Comparison of ENCODE assay signal across 15 cellular contexts in the genomic region with DNA sequence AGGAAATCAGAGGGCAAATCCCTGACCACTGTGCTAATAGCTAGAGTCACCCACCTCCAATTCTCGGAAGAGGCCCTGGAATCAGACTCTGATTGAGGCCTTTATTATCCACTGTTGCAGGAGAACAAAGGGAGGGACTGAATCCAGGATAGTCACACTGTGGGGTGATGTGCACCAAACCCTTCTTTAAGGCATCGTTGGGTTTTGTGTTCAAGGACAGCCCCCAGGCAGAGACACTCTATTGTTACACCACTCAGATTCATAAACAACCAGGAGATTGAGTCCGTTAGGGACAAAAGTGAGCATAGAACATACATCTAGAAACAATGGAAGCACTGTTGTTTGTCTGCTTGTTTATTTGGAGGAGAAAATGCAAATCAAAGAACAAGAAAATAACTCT.
"Had no signal": no experiment of that assay in that cellular context is flagged by ENCODE, and none has a peak within 500 bp of the region (broad histone marks: within the 10 kb centered on the region; RNA-seq: fewer than 3 reads in every experiment).

No MANE protein-coding gene starts in this region.

- H3K27me3 Mint-ChIP-seq: activated T-cell treated with anti-CD3 and anti-CD28 coated beads, Interleukin-2, amount 50 U/mL, for 24 hours had no signal

- H3K4me1 Mint-ChIP-seq: activated CD4-positive, alpha-beta T cell treated with anti-CD3 and anti-CD28 coated beads, Interleukin-2, amount 10 ng/mL, durations not matched to agents 24 days and 14 days; immature natural killer cell; natural killer cell had no signal

- H3K4me3 ChIP-seq: right atrium auricular region, testis had no signal

- H3K9me3 ChIP-seq: neutrophil, right atrium auricular region, testis had no signal

- H3K4me1 ChIP-seq: right atrium auricular region, testis had no signal

- H3K4me3 Mint-ChIP-seq: activated CD4-positive, alpha-beta T cell treated with anti-CD3 and anti-CD28 coated beads, Interleukin-2, amount 10 ng/mL, durations not matched to agents 24 days and 14 days; activated CD8-positive, alpha-beta T cell treated with anti-CD3 and anti-CD28 coated beads, Interleukin-2, amount 10 ng/mL, durations not matched to agents 7 days and 5 days; activated naive CD4-positive, alpha-beta T cell treated with anti-CD3 and anti-CD28 coated beads for 36 hours; activated T-cell treated with anti-CD3 and anti-CD28 coated beads, Interleukin-2, amount 50 U/mL, for 24 hours; immature natural killer cell; natural killer cell; stimulated activated naive CD8-positive, alpha-beta T cell treated with anti-CD3 and anti-CD28 coated beads, Interleukin-15, Interleukin-2, amounts not matched to agents 100 ng/mL and 50 ng/mL, for 24 hours; type B pancreatic cell had no signal

- H3K36me3 ChIP-seq: neutrophil, right atrium auricular region had no signal

- H3K36me3 Mint-ChIP-seq: natural killer cell, type B pancreatic cell had no signal

- DNase-seq: activated CD4-positive, alpha-beta T cell treated with anti-CD3 and anti-CD28 coated beads, Interleukin-2, amount 10 ng/mL, durations not matched to agents 24 days and 14 days; activated CD8-positive, alpha-beta T cell treated with anti-CD3 and anti-CD28 coated beads, Interleukin-2, amount 10 ng/mL, durations not matched to agents 7 days and 5 days; activated naive CD4-positive, alpha-beta T cell treated with anti-CD3 and anti-CD28 coated beads for 36 hours; activated T-cell treated with anti-CD3 and anti-CD28 coated beads, Interleukin-2, amount 50 U/mL, for 24 hours; immature natural killer cell; mesenchymal stem cell; natural killer cell; T1000; testis had no signal

- ATAC-seq: activated CD8-positive, alpha-beta T cell treated with anti-CD3 and anti-CD28 coated beads, Interleukin-2, amount 10 ng/mL, durations not matched to agents 7 days and 5 days; natural killer cell; SK-N-SH treated with all-trans-retinoic acid at 6 μM for 48 hours had no signal

- H3K27me3 ChIP-seq: neutrophil, right atrium auricular region, testis had no signal

- H3K27ac Mint-ChIP-seq: activated CD4-positive, alpha-beta T cell treated with anti-CD3 and anti-CD28 coated beads, Interleukin-2, amount 10 ng/mL, durations not matched to agents 24 days and 14 days; activated CD8-positive, alpha-beta T cell treated with anti-CD3 and anti-CD28 coated beads, Interleukin-2, amount 10 ng/mL, durations not matched to agents 7 days and 5 days; activated naive CD4-positive, alpha-beta T cell treated with anti-CD3 and anti-CD28 coated beads for 36 hours; activated T-cell treated with anti-CD3 and anti-CD28 coated beads, Interleukin-2, amount 50 U/mL, for 24 hours; activated T-helper 2 cell treated with anti-CD3 and anti-CD28 coated beads, Interferon-gamma antibody, Interleukin-2, Interleukin-4, amounts not matched to agents 10 μg/mL and 5 μg/mL and 100 μg/mL, durations not matched to agents 14 hours and 24 hours and 36 hours; immature natural killer cell; natural killer cell; stimulated activated naive CD8-positive, alpha-beta T cell treated with anti-CD3 and anti-CD28 coated beads, Interleukin-15, Interleukin-2, amounts not matched to agents 100 ng/mL and 50 ng/mL, for 24 hours; type B pancreatic cell had no signal

- H3K27ac ChIP-seq: neutrophil, right atrium auricular region, testis had no signal

- H3K9me3 Mint-ChIP-seq: activated CD4-positive, alpha-beta T cell treated with anti-CD3 and anti-CD28 coated beads, Interleukin-2, amount 10 ng/mL, durations not matched to agents 24 days and 14 days; activated naive CD4-positive, alpha-beta T cell treated with anti-CD3 and anti-CD28 coated beads for 36 hours; activated T-cell treated with anti-CD3 and anti-CD28 coated beads, Interleukin-2, amount 50 U/mL, for 24 hours; activated T-helper 2 cell treated with anti-CD3 and anti-CD28 coated beads, Interferon-gamma antibody, Interleukin-2, Interleukin-4, amounts not matched to agents 10 μg/mL and 5 μg/mL and 100 μg/mL, durations not matched to agents 14 hours and 24 hours and 36 hours; immature natural killer cell; natural killer cell; stimulated activated naive CD8-positive, alpha-beta T cell treated with anti-CD3 and anti-CD28 coated beads, Interleukin-15, Interleukin-2, amounts not matched to agents 100 ng/mL and 50 ng/mL, for 24 hours; type B pancreatic cell had no signal
